In genomic region chr19:9793051-9793591, GRCh38 we compare ENCODE assay signal across 8 cellular contexts. TPM values are rescaled to one million over a fixed set of nuclear protein-coding genes. Genes with fewer than 3 reads are reported as not detected.
DNase-seq lines count a peak whose midpoint lies in the region; ATAC-seq and TF ChIP-seq lines count a peak whose summit lies in the region.

No MANE protein-coding gene starts in this region.

- H3K36me3 ChIP-seq in Peyer's patch (no peaks in the 10 kb centered on the region), heart right ventricle (no peaks in the 10 kb centered on the region), prostate gland (no peaks in the 10 kb centered on the region), urinary bladder (ENCODE audit: insufficient read depth) (no peaks in the 10 kb centered on the region)

- whole genome bisulfite sequencing in heart right ventricle, 2 donors: 15 to 16% methylated on average over 38 of the region's 38 CpGs
- 20% methylated on average over 35 of the region's 38 CpGs for WGBS in prostate gland
- WGBS in urinary bladder: 14% methylated on average over 38 of the region's 38 CpGs

- no peaks in the 10 kb centered on the region for H3K9me3 ChIP-seq in Peyer's patch
- H3K9me3 ChIP-seq in heart right ventricle: no peaks in the 10 kb centered on the region
- H3K9me3 ChIP-seq in prostate gland: no peaks in the 10 kb centered on the region

- H3K4me3 Mint-ChIP-seq in activated naive CD8-positive, alpha-beta T cell treated with anti-CD3 and anti-CD28 coated beads, Interleukin-2, amount 10 ng/mL, durations not matched to agents 7 days and 5 days: peak overlapping the region; percentile 98

- intact Hi-C loops in heart right ventricle (cut with DNase I) (loop anchor here in 9 of 10 donors (2.0 to 10.0 kb wide), 13 partner anchors 26 to 958 kb away; partner anchors contain the start of genes FBXL12 (in 3 of the 9), ZNF317 (in 3 of the 9), ZNF561 (in 3 of the 9) and ZNF121 (in 2 of the 9)), prostate gland (cut with DNase I) (loop anchor here (2.0 to 10.0 kb wide), 4 partner anchors 208 to 648 kb away; partner anchors contain the start of genes ZNF121, ZNF266, ZNF317 and ZNF559)

- H3K9me3 Mint-ChIP-seq in activated naive CD8-positive, alpha-beta T cell treated with anti-CD3 and anti-CD28 coated beads, Interleukin-2, amount 10 ng/mL, durations not matched to agents 7 days and 5 days: no peaks in the 10 kb centered on the region

- H3K27me3 Mint-ChIP-seq in activated naive CD8-positive, alpha-beta T cell treated with anti-CD3 and anti-CD28 coated beads, Interleukin-2, amount 10 ng/mL, durations not matched to agents 7 days and 5 days: no peaks in the 10 kb centered on the region

- TF ChIP-seq CTCF in Peyer's patch (IDR thresholded peaks at IDR 0.05) (no peak), heart right ventricle (IDR thresholded peaks at IDR 0.05) (no peak), prostate gland (IDR thresholded peaks at IDR 0.05) (no peak)

- no peaks in the 10 kb centered on the region for H3K36me3 Mint-ChIP-seq in activated naive CD8-positive, alpha-beta T cell treated with anti-CD3 and anti-CD28 coated beads, Interleukin-2, amount 10 ng/mL, durations not matched to agents 7 days and 5 days

- POLR2A ChIA-PET in activated naive CD8-positive, alpha-beta T cell treated with anti-CD3 and anti-CD28 coated beads, Interleukin-2, amount 10 ng/mL, durations not matched to agents 7 days and 5 days (lab: Charles Lee): interaction anchor here (0.6 to 1.7 kb wide), 5 partner anchors 24 to 210 kb away, joined by 4 to 6 read pairs (median 6); partner anchors contain the start of genes UBL5 and ZNF846

- H3K4me1 ChIP-seq in Peyer's patch: peaks cover 0 to 15% (median 1%) of the 10 kb centered on the region in 4 donors
- peaks cover 0 to 35% (median 16%) of the 10 kb centered on the region in 9 donors for H3K4me1 ChIP-seq in heart right ventricle
- H3K4me1 ChIP-seq in prostate gland (replicated peaks): no peaks in the 10 kb centered on the region
- no peaks in the 10 kb centered on the region for H3K4me1 ChIP-seq in urinary bladder (ENCODE audit: insufficient read depth)

- TF ChIP-seq POLR2A in Peyer's patch (IDR thresholded peaks at IDR 0.05): peak in 1 of 2 donors; percentile 3
- no peak for TF ChIP-seq POLR2A in prostate gland (IDR thresholded peaks at IDR 0.05)

- peaks cover 15% of the 10 kb centered on the region for H3K4me1 Mint-ChIP-seq in activated naive CD8-positive, alpha-beta T cell treated with anti-CD3 and anti-CD28 coated beads, Interleukin-2, amount 10 ng/mL, durations not matched to agents 7 days and 5 days

- H3K27me3 ChIP-seq in Peyer's patch (no peaks in the 10 kb centered on the region), heart right ventricle (no peaks in the 10 kb centered on the region), prostate gland (replicated peaks; ENCODE audit: insufficient read depth) (no peaks in the 10 kb centered on the region)

- peak overlapping the region; percentile 68 to 92 (median 71) for H3K4me3 ChIP-seq in Peyer's patch
- H3K4me3 ChIP-seq in heart right ventricle: peak overlapping the region; percentile 48 to 75 (median 69)
- peak overlapping the region; percentile 44 to 79 for H3K4me3 ChIP-seq in prostate gland
- H3K4me3 ChIP-seq in urinary bladder (ENCODE audit: low read depth, low read length): peak overlapping the region; percentile 41

- peak overlapping the region; percentile 89 to 99 (median 92) for H3K27ac ChIP-seq in Peyer's patch
- H3K27ac ChIP-seq in heart right ventricle: peak overlapping the region; percentile 38 to 90 (median 84)
- peak overlapping the region; percentile 94 to 98 for H3K27ac ChIP-seq in prostate gland
- peak overlapping the region; percentile 91 for H3K27ac ChIP-seq in urinary bladder (ENCODE audit: low read depth)

- DNase-seq in Peyer's patch (peak in 2 of 3 donors; percentile 61 to 77), heart right ventricle (peak; percentile 55 to 63), prostate gland (ENCODE audit: low spot score) (no peak)
- no peak for DNase-seq in activated naive CD8-positive, alpha-beta T cell treated with anti-CD3 and anti-CD28 coated beads, Interleukin-2, amount 10 ng/mL, durations not matched to agents 7 days and 5 days

- H3K27ac Mint-ChIP-seq in activated naive CD8-positive, alpha-beta T cell treated with anti-CD3 and anti-CD28 coated beads, Interleukin-2, amount 10 ng/mL, durations not matched to agents 7 days and 5 days: peak overlapping the region; percentile 100

- peak; percentile 5 for ATAC-seq in GM21360 (IDR thresholded peaks at IDR 0.05; ENCODE audit: unreplicated experiment)
- ATAC-seq in activated naive CD8-positive, alpha-beta T cell treated with anti-CD3 and anti-CD28 coated beads, Interleukin-2, amount 10 ng/mL, durations not matched to agents 7 days and 5 days (ENCODE audit: low read depth): peak; percentile 21
- peak; percentile 7 to 19 (median 10) for ATAC-seq in heart right ventricle
- ATAC-seq in HG03520 (IDR thresholded peaks at IDR 0.05; ENCODE audit: unreplicated experiment): no peak
- ATAC-seq in HG02588 (IDR thresholded peaks at IDR 0.05; ENCODE audit: unreplicated experiment): no peak

RNA-seq across cellular contexts. Expression of gene ZNF846, which starts 24.6 kb away (rescaled TPM):
- total RNA-seq in Peyer's patch (10 to 100 TPM in 3 of 4 donors, 1 to 10 TPM in 1; 6.8 to 20.6 (median 14.8) TPM), heart right ventricle (10 to 100 TPM in 5 of 10 donors, 1 to 10 TPM in 5; 6.2 to 16.2 (median 10.1) TPM), prostate gland (10 to 100 TPM; 24.5 to 30.8 TPM), urinary bladder (73.6 TPM)
- 10 to 100 TPM; 17.9 to 21.1 TPM for total RNA-seq in activated naive CD8-positive, alpha-beta T cell treated with anti-CD3 and anti-CD28 coated beads, Interleukin-2, amount 10 ng/mL, durations not matched to agents 7 days and 5 days
- polyA plus RNA-seq in heart right ventricle (10 to 100 TPM in 1 of 2 donors, 1 to 10 TPM in 1; 3.9 to 21.4 TPM), urinary bladder (18.0 TPM)

RNA-seq across cellular contexts. Expression of gene FBXL12, which starts 25.8 kb away (rescaled TPM):
- 10 to 100 TPM; 39.8 to 87.9 (median 70.8) TPM for total RNA-seq in Peyer's patch
- total RNA-seq in activated naive CD8-positive, alpha-beta T cell treated with anti-CD3 and anti-CD28 coated beads, Interleukin-2, amount 10 ng/mL, durations not matched to agents 7 days and 5 days: 10 to 100 TPM; 33.9 to 37.0 TPM
- 10 to 100 TPM; 10.5 to 13.8 (median 11.5) TPM for total RNA-seq in heart right ventricle
- 10 to 100 TPM; 13.5 to 19.5 TPM for polyA plus RNA-seq in heart right ventricle
- total RNA-seq in prostate gland: 10 to 100 TPM; 17.6 to 50.6 TPM
- total RNA-seq in urinary bladder: 16.1 TPM
- 37.5 TPM for polyA plus RNA-seq in urinary bladder

RNA-seq across cellular contexts. Expression of gene UBL5, which starts 34.6 kb away (rescaled TPM):
- total RNA-seq in Peyer's patch (100 to 1,000 TPM; 177 to 258 (median 207) TPM), heart right ventricle (100 to 1,000 TPM; 483 to 573 (median 516) TPM), prostate gland (100 to 1,000 TPM; 543 to 675 TPM), urinary bladder (92.0 TPM)
- 100 to 1,000 TPM; 310 to 340 TPM for total RNA-seq in activated naive CD8-positive, alpha-beta T cell treated with anti-CD3 and anti-CD28 coated beads, Interleukin-2, amount 10 ng/mL, durations not matched to agents 7 days and 5 days
- polyA plus RNA-seq in heart right ventricle (1,000 to 10,000 TPM in 1 of 2 donors, 100 to 1,000 TPM in 1; 914 to 1,564 TPM), urinary bladder (436 TPM)

RNA-seq across cellular contexts. Expression of gene PIN1, which starts 42.0 kb away (rescaled TPM):
- total RNA-seq in Peyer's patch: 10 to 100 TPM; 35.7 to 89.1 (median 61.1) TPM
- total RNA-seq in activated naive CD8-positive, alpha-beta T cell treated with anti-CD3 and anti-CD28 coated beads, Interleukin-2, amount 10 ng/mL, durations not matched to agents 7 days and 5 days: 100 to 1,000 TPM in 1 of 2 experiments, 10 to 100 TPM in 1; 95.1 to 101 TPM
- 100 to 1,000 TPM in 2 of 10 donors, 10 to 100 TPM in 8; 81.1 to 109 (median 90.8) TPM for total RNA-seq in heart right ventricle
- 100 to 1,000 TPM in 1 of 2 donors, 10 to 100 TPM in 1; 74.6 to 152 TPM for polyA plus RNA-seq in heart right ventricle
- total RNA-seq in prostate gland: 100 to 1,000 TPM; 167 to 202 TPM
- 42.3 TPM for total RNA-seq in urinary bladder
- 160 TPM for polyA plus RNA-seq in urinary bladder

Comparison
In these comparisons a context has a peak if more than half of its experiments do, and no peak if none do; other contexts are left out.
1. ATAC-seq: peak in GM21360 (single experiment), activated naive CD8-positive, alpha-beta T cell treated with anti-CD3 and anti-CD28 coated beads, Interleukin-2, amount 10 ng/mL, durations not matched to agents 7 days and 5 days (single experiment) and heart right ventricle (8 of 8); none in HG03520 (single experiment) and HG02588 (single experiment).
2. DNase-seq: peak in Peyer's patch (2 of 3) and heart right ventricle (2 of 2); none in activated naive CD8-positive, alpha-beta T cell treated with anti-CD3 and anti-CD28 coated beads, Interleukin-2, amount 10 ng/mL, durations not matched to agents 7 days and 5 days (single experiment) and prostate gland (single experiment).
3. Peak in every context shown above with its lines, with median percentiles within 50 percentile points of each other: H3K27ac ChIP-seq and H3K4me3 ChIP-seq.